Comparison of ENCODE assay signal across 9 cellular contexts in the genomic region with DNA sequence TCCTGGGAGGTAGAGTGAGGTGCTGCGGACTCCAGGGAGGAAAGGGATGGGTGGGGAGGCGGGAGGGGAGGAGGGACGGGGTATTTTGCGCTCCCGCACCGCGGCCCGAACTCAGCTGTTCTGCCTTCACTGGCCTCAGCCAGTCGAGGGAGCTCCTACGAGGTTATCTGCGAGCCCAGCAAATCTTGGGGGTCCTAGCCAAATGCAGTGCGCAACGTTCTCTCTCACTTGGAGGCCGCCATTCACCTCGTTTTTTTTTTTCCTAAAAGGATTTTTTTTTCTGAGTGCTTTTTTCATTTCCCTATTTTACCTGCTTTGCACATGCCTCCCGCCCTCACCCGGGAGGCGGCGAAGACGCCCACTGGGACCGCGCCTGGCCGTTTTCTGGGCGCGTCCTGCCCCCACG. TPM values are rescaled to one million over a fixed set of nuclear protein-coding genes. Genes with fewer than 3 reads are reported as not detected.
A peak's percentile ranks its signal among the peaks of the same experiment; 100 is the strongest.
DNase-seq lines count a peak whose midpoint lies in the region; ATAC-seq, FAIRE-seq and TF ChIP-seq lines count a peak whose summit lies in the region.
"Had no signal": no experiment of that assay in that cellular context is flagged by ENCODE, and none has a peak within 500 bp of the region (broad histone marks: within the 10 kb centered on the region; RNA-seq: fewer than 3 reads in every experiment).

No MANE protein-coding gene starts in this region.

- H3K4me1 ChIP-seq in heart right ventricle = peaks cover 0 to 66% (median 59%) of the 10 kb centered on the region in 9 donors
- H3K4me1 ChIP-seq in kidney (ENCODE audit: control insufficient read depth in 1 of 2, insufficient read depth in 1 of 2, low read depth in 1 of 2, low read length in 2 of 2) = peaks cover 5 to 23% of the 10 kb centered on the region in 2 donors
- H3K4me1 ChIP-seq in tibial artery = peaks cover 0 to 57% (median 25%) of the 10 kb centered on the region in 4 donors

- no peak for ATAC-seq in heart right ventricle
- ATAC-seq in left cardiac atrium = no peak
- no peak for ATAC-seq in GM18498 (IDR thresholded peaks at IDR 0.05; ENCODE audit: unreplicated experiment)

- intact Hi-C loops in heart right ventricle (cut with DNase I) (loop anchor here in 9 of 10 donors (5.0 to 10.0 kb wide), 8 partner anchors 42 to 585 kb away; no protein-coding TSS in a partner anchor), left cardiac atrium (cut with DNase I) (loop anchor here in 1 of 2 donors (5.0 kb wide), 1 partner anchor 308 kb away; no protein-coding TSS in a partner anchor), kidney (cut with DNase I) (no loop called here), tibial artery (cut with DNase I; ENCODE audit: low total_unique reads) (loop anchor here (5.0 to 10.0 kb wide), 2 partner anchors 547 to 585 kb away; no protein-coding TSS in a partner anchor)

- peak overlapping the region; percentile 78 for H3K4me3 Mint-ChIP-seq in activated naive CD8-positive, alpha-beta T cell treated with anti-CD3 and anti-CD28 coated beads for 36 hours

- no peaks in the 10 kb centered on the region for H3K9me3 Mint-ChIP-seq in activated naive CD8-positive, alpha-beta T cell treated with anti-CD3 and anti-CD28 coated beads for 36 hours
- H3K9me3 Mint-ChIP-seq: activated naive CD4-positive, alpha-beta T cell treated with anti-CD3 and anti-CD28 coated beads, Interleukin-2, amount 50 U/mL, for 72 hours had no signal

- H3K9ac ChIP-seq in kidney (ENCODE audit: low read length in 2 of 2) = peak overlapping the region in 1 of 2 donors; percentile 65

- H3K4me1 Mint-ChIP-seq in activated naive CD8-positive, alpha-beta T cell treated with anti-CD3 and anti-CD28 coated beads for 36 hours = peaks cover 55% of the 10 kb centered on the region

- peaks cover 36% of the 10 kb centered on the region for H3K27me3 Mint-ChIP-seq in activated naive CD8-positive, alpha-beta T cell treated with anti-CD3 and anti-CD28 coated beads for 36 hours

- H3K27ac Mint-ChIP-seq in activated naive CD8-positive, alpha-beta T cell treated with anti-CD3 and anti-CD28 coated beads for 36 hours = peak overlapping the region; percentile 12

- H3K36me3 Mint-ChIP-seq in activated naive CD8-positive, alpha-beta T cell treated with anti-CD3 and anti-CD28 coated beads for 36 hours = peaks cover 10% of the 10 kb centered on the region

- DNase-seq in heart right ventricle (peak in 1 of 2 donors; percentile 18), left cardiac atrium (no peak), kidney (peak; percentile 77), tibial artery (no peak), KBM-7 (no peak), HCEC 1CT (no peak)
- DNase-seq in activated naive CD8-positive, alpha-beta T cell treated with anti-CD3 and anti-CD28 coated beads for 36 hours = peak; percentile 17

- H3K27ac ChIP-seq in heart right ventricle (peak overlapping the region in 6 of 10 donors; percentile 13 to 94 (median 78)), kidney (ENCODE audit: low read depth in 2 of 2, low read length in 2 of 2) (peak overlapping the region; percentile 20 to 83), tibial artery (peak overlapping the region; percentile 62 to 72)

- peaks cover 0 to 13% (median 9%) of the 10 kb centered on the region in 9 donors for H3K36me3 ChIP-seq in heart right ventricle
- peaks cover 1 to 3% of the 10 kb centered on the region in 2 donors for H3K36me3 ChIP-seq in kidney (ENCODE audit: control insufficient read depth in 1 of 2, insufficient read depth in 2 of 2, low read length in 2 of 2)
- H3K36me3 ChIP-seq in tibial artery = peaks cover 0 to 6% (median 0%) of the 10 kb centered on the region in 3 donors

- H3K4me3 ChIP-seq in heart right ventricle = peak overlapping the region; percentile 63 to 96 (median 82)
- H3K4me3 ChIP-seq in kidney (ENCODE audit: low read length in 2 of 2) = peak overlapping the region; percentile 30 to 61
- peak overlapping the region; percentile 77 to 83 for H3K4me3 ChIP-seq in tibial artery

- H3K27me3 ChIP-seq in heart right ventricle (peaks cover 0 to 57% (median 29%) of the 10 kb centered on the region in 7 donors), tibial artery (no peaks in the 10 kb centered on the region)

- WGBS in heart right ventricle, 2 donors = 12% methylated on average over 26 of the region's 26 CpGs

- in situ Hi-C loops in KBM-7 (cut with MboI; ENCODE audit: low pct_unique_long_range_greater_than_20kb, low sequenced_read_pairs) = no loop called here

- H3K9me3 ChIP-seq in heart right ventricle = no peaks in the 10 kb centered on the region
- no peaks in the 10 kb centered on the region for H3K9me3 ChIP-seq in kidney (ENCODE audit: control insufficient read depth in 1 of 2, low read length in 2 of 2)
- H3K9me3 ChIP-seq in tibial artery = no peaks in the 10 kb centered on the region

- no peak for FAIRE-seq in kidney (lab: Jason Lieb, UNC)

- TF ChIP-seq CTCF in heart right ventricle (IDR thresholded peaks at IDR 0.05) (no peak), kidney (IDR thresholded peaks at IDR 0.05; ENCODE audit: borderline replicate concordance, extremely low read depth, insufficient read depth) (no peak), tibial artery (IDR thresholded peaks at IDR 0.05) (no peak)

RNA-seq across cellular contexts. Expression of a gene that starts 0.9 kb away (rescaled TPM):
- 10 to 100 TPM in 1 of 10 donors, 1 to 10 TPM in 9; 1.9 to 14.5 (median 7.4) TPM for total RNA-seq in heart right ventricle
- 1 to 10 TPM; 1.4 to 1.7 TPM for polyA plus RNA-seq in heart right ventricle
- 1 to 10 TPM; 4.6 to 9.2 TPM for total RNA-seq in left cardiac atrium
- total RNA-seq in activated naive CD8-positive, alpha-beta T cell treated with anti-CD3 and anti-CD28 coated beads for 36 hours = 10 to 100 TPM; 19.9 TPM
- 32.7 TPM for total RNA-seq in kidney
- polyA plus RNA-seq in kidney (ENCODE audit: insufficient read depth, low read depth, low replicate concordance) = 6.5 TPM

Comparison
In these comparisons a context has a peak if more than half of its experiments do, and no peak if none do; other contexts are left out.
1. DNase-seq: peak in activated naive CD8-positive, alpha-beta T cell treated with anti-CD3 and anti-CD28 coated beads for 36 hours (single experiment) and kidney (single experiment); none in left cardiac atrium (single experiment), tibial artery (0 of 2), KBM-7 (single experiment) and HCEC 1CT (single experiment).
2. Peak in every context shown above with its lines, with median percentiles within 50 percentile points of each other: H3K27ac ChIP-seq and H3K4me3 ChIP-seq.